8 cellular contexts compared by ENCODE assay signal in the genomic region with DNA sequence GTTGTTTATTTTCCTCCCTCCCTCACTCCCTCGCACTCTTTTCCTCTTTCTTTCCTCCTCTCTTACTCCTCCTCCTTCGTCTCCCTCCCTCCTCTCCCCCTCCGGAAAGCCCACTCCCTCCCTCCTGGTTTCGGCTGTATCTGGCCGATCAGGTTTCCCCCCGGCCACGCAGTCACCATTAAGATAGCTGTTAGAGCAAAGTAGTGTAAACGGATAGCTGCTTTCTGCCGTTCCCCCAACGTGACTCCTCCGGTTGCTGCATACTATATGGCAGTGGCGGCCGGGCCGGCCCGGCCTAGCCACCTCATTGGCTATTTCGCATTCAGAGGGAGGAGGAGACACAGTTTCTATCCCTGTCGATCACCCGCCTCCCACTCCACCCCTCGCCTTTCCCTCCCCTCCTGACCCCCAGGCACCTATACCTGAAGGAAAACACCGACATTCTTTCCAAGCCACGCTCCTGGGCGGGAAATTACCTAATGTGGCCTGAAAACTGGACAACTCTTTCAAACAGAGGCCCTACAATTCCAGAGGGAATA. TPM values are rescaled to one million over a fixed set of nuclear protein-coding genes. Genes with fewer than 3 reads are reported as not detected.
A peak's percentile ranks its signal among the peaks of the same experiment; 100 is the strongest.
DNase-seq lines count a peak whose midpoint lies in the region; ATAC-seq and TF ChIP-seq lines count a peak whose summit lies in the region.

Gene SIX4, minus strand, starts transcription at position 272 of the 539 bp plus-strand sequence. CDS start 277 bp downstream, outside the sequence.

- CTCF ChIA-PET in activated CD4-positive, alpha-beta memory T cell treated with anti-CD3 and anti-CD28 coated beads for 36 hours (lab: Charles Lee): no interaction called here

- intact Hi-C loops in activated CD4-positive, alpha-beta memory T cell treated with anti-CD3 and anti-CD28 coated beads for 36 hours (cut with micrococcal nuclease): loop anchor here (1.0 to 5.0 kb wide), 5 partner anchors 10 to 301 kb away; partner anchors contain the start of genes MNAT1, SLC38A6 and TRMT5
- intact Hi-C loops in esophagus muscularis mucosa (cut with DNase I): loop anchor here (5.0 kb wide), 2 partner anchors 67 to 303 kb away; no protein-coding TSS in a partner anchor
- intact Hi-C loops in upper lobe of right lung (cut with DNase I): no loop called here

- 4% methylated on average over 22 of the region's 22 CpGs for WGBS in esophagus muscularis mucosa

- no peak for TF ChIP-seq CTCF in 22Rv1 (IDR thresholded peaks at IDR 0.05)
- no peak for TF ChIP-seq CTCF in GM12865 (IDR thresholded peaks at IDR 0.05; ENCODE audit: insufficient read depth, low read depth, low read length, missing control alignments)
- TF ChIP-seq CTCF in esophagus muscularis mucosa (IDR thresholded peaks at IDR 0.05): no peak
- no peak for TF ChIP-seq CTCF in upper lobe of right lung (IDR thresholded peaks at IDR 0.05)

- peaks cover 11% of the 10 kb centered on the region for H3K4me1 Mint-ChIP-seq in activated CD4-positive, alpha-beta memory T cell treated with anti-CD3 and anti-CD28 coated beads for 36 hours (ENCODE audit: low read depth)

- POLR2A ChIA-PET in activated CD4-positive, alpha-beta memory T cell treated with anti-CD3 and anti-CD28 coated beads for 36 hours (lab: Charles Lee): no interaction called here

- H3K9me3 Mint-ChIP-seq in activated CD4-positive, alpha-beta memory T cell treated with anti-CD3 and anti-CD28 coated beads for 36 hours: no peaks in the 10 kb centered on the region

- H3K27ac Mint-ChIP-seq in activated CD4-positive, alpha-beta memory T cell treated with anti-CD3 and anti-CD28 coated beads for 36 hours: no peak within 1 kb of the TSS

- H3K4me3 Mint-ChIP-seq in activated CD4-positive, alpha-beta memory T cell treated with anti-CD3 and anti-CD28 coated beads for 36 hours: peak within 1 kb of the TSS; percentile 79

- H3K36me3 ChIP-seq in esophagus muscularis mucosa (no peaks in the 10 kb centered on the region), upper lobe of right lung (no peaks in the 10 kb centered on the region)

- peaks cover 0 to 32% (median 0%) of the 10 kb centered on the region in 4 donors for H3K27me3 ChIP-seq in esophagus muscularis mucosa
- H3K27me3 ChIP-seq in upper lobe of right lung: peaks cover 57% of the 10 kb centered on the region

- H3K9me3 ChIP-seq in esophagus muscularis mucosa (no peaks in the 10 kb centered on the region), upper lobe of right lung (no peaks in the 10 kb centered on the region)

- H3K27ac ChIP-seq in 22Rv1 (peak within 1 kb of the TSS; percentile 91), esophagus muscularis mucosa (replicated peaks in 1 of 4) (peak within 1 kb of the TSS; percentile 69 to 84 (median 72)), upper lobe of right lung (peak within 1 kb of the TSS; percentile 21)

- TF ChIP-seq POLR2A in esophagus muscularis mucosa (IDR thresholded peaks at IDR 0.05; ENCODE audit: low read depth): no peak

- H3K4me3 ChIP-seq in GM12865 (ENCODE audit: low read depth, low read length) (peak within 1 kb of the TSS; percentile 72), esophagus muscularis mucosa (peak within 1 kb of the TSS; percentile 71 to 82 (median 76)), upper lobe of right lung (peak within 1 kb of the TSS; percentile 68)

- peak; percentile 43 for ATAC-seq in HG03135 (IDR thresholded peaks at IDR 0.05; ENCODE audit: unreplicated experiment)
- ATAC-seq in upper lobe of right lung: peak; percentile 88

- TF ChIP-seq EP300 in esophagus muscularis mucosa (IDR thresholded peaks at IDR 0.05): no peak

- DNase-seq in GM12865 (ENCODE audit: low read depth): peak; percentile 62
- DNase-seq in NCI-H2196 (lab: John Stamatoyannopoulos, UW; ENCODE audit: unreplicated experiment): peak; percentile 90
- peak; percentile 34 for DNase-seq in activated CD4-positive, alpha-beta memory T cell treated with anti-CD3 and anti-CD28 coated beads for 36 hours
- DNase-seq in esophagus muscularis mucosa (ENCODE audit: extremely low spot score): no peak
- peak; percentile 70 for DNase-seq in mucosa of gallbladder (ENCODE audit: low spot score)
- DNase-seq in upper lobe of right lung: peak; percentile 80

- H3K4me1 ChIP-seq in esophagus muscularis mucosa (peaks cover 20 to 36% (median 25%) of the 10 kb centered on the region in 4 donors), upper lobe of right lung (peaks cover 16% of the 10 kb centered on the region)

- H3K36me3 Mint-ChIP-seq in activated CD4-positive, alpha-beta memory T cell treated with anti-CD3 and anti-CD28 coated beads for 36 hours: no peaks in the 10 kb centered on the region

- H3K27me3 Mint-ChIP-seq in activated CD4-positive, alpha-beta memory T cell treated with anti-CD3 and anti-CD28 coated beads for 36 hours: peaks cover 71% of the 10 kb centered on the region

RNA-seq across cellular contexts. Expression of gene SIX4, which starts in this region (rescaled TPM):
- total RNA-seq in activated CD4-positive, alpha-beta memory T cell treated with anti-CD3 and anti-CD28 coated beads for 36 hours: under 1 TPM in 1 of 2 experiments, not detected in 1; 0.17 TPM
- total RNA-seq in esophagus muscularis mucosa: 1 to 10 TPM; 1.7 to 4.2 (median 2.7) TPM
- total RNA-seq in mucosa of gallbladder: 2.5 TPM
- 0.69 TPM for total RNA-seq in upper lobe of right lung

Comparison
In these comparisons a context has a peak if more than half of its experiments do, and no peak if none do; other contexts are left out.
1. Peak in DNase-seq in activated CD4-positive, alpha-beta memory T cell treated with anti-CD3 and anti-CD28 coated beads for 36 hours; RNA of the gene not detected or under 1 TPM.
2. Peak in DNase-seq, ATAC-seq, H3K4me3 ChIP-seq and H3K27ac ChIP-seq in upper lobe of right lung; RNA of the gene not detected or under 1 TPM.
3. H3K27ac ChIP-seq: peak in every context shown above with its lines; median percentile 91 in 22Rv1; 72 in esophagus muscularis mucosa; 21 in upper lobe of right lung.